In genomic region chr3:123739754-123740153, GRCh38 we compare ENCODE assay signal across 15 cellular contexts.
DNase-seq lines count a peak whose midpoint lies in the region; ATAC-seq and TF ChIP-seq lines count a peak whose summit lies in the region.
"Had no signal": no experiment of that assay in that cellular context is flagged by ENCODE, and none has a peak within 500 bp of the region (broad histone marks: within the 10 kb centered on the region; RNA-seq: fewer than 3 reads in every experiment).

No MANE protein-coding gene starts in this region.

- H3K9me3 ChIP-seq in Panc1 (ENCODE audit: control insufficient read depth, insufficient read depth, low read depth, low read length) = no peaks in the 10 kb centered on the region
- H3K9me3 ChIP-seq in lung (ENCODE audit: control insufficient read depth in 2 of 2, insufficient read depth in 1 of 2, low read length in 1 of 2) = no peaks in the 10 kb centered on the region
- H3K9me3 ChIP-seq: BLaER1 treated with 17β-estradiol and CSF1 and Interleukin-3, amounts not matched to agents 10 nM and 100 nM; body of pancreas; ovary; uterus had no signal

- TF ChIP-seq CTCF in BJ (IDR thresholded peaks at IDR 0.05; ENCODE audit: insufficient read depth, low read depth, low read length) = no peak
- TF ChIP-seq CTCF in Panc1 (IDR thresholded peaks at IDR 0.05) = no peak
- no peak for TF ChIP-seq CTCF in lung (IDR thresholded peaks at IDR 0.05; ENCODE audit: control extremely low read depth, extremely low read depth)

- intact Hi-C loops in Panc1 (cut with micrococcal nuclease; ENCODE audit: unreplicated experiment) = no loop called here

- POLR2A ChIA-PET in BJ (lab: Charles Lee) = no interaction called here
- POLR2A ChIA-PET in Panc1 (lab: Charles Lee) = no interaction called here

- no TSS peak for BruUV-seq in Panc1 (replicated peaks; lab: Mats Ljungman, UMichigan)

- CTCF ChIA-PET in BJ (lab: Yijun Ruan, JAX) (interaction anchor here (1.1 kb wide), 2 partner anchors 12 to 16 kb away, joined by 3 to 7 read pairs; no protein-coding TSS in a partner anchor), Panc1 (lab: Charles Lee) (interaction anchor here (1.2 kb wide), 1 partner anchor 16 kb away, joined by 14 read pairs; no protein-coding TSS in a partner anchor)

- 83 to 86% methylated on average over 2 of the region's 2 CpGs for WGBS in lung, 2 donors

- ATAC-seq in Panc1 = peak; percentile 44
- peak; percentile 30 for ATAC-seq in lung (ENCODE audit: insufficient read depth, low FRiP score)
- ATAC-seq in GM21619 (IDR thresholded peaks at IDR 0.05; ENCODE audit: unreplicated experiment) = no peak
- ATAC-seq: activated CD4-positive, alpha-beta T cell treated with anti-CD3 and anti-CD28 coated beads for 36 hours; activated T-cell treated with anti-CD3 and anti-CD28 coated beads, Interleukin-2, amount 50 U/mL, for 4 hours; body of pancreas had no signal

- no peaks in the 10 kb centered on the region for H3K27me3 ChIP-seq in BJ (ENCODE audit: control insufficient read depth, insufficient read depth, low read length)
- no peaks in the 10 kb centered on the region for H3K27me3 ChIP-seq in Panc1 (ENCODE audit: control insufficient read depth, insufficient read depth, low read length)
- no peaks in the 10 kb centered on the region for H3K27me3 ChIP-seq in lung (ENCODE audit: control insufficient read depth, insufficient read depth)
- H3K27me3 ChIP-seq: BLaER1 treated with 17β-estradiol and CSF1 and Interleukin-3, amounts not matched to agents 10 nM and 100 nM; body of pancreas; ovary; uterus had no signal

- H3K4me3 ChIP-seq in BJ (ENCODE audit: low read depth, low read length) (no peak overlapping the region), Panc1 (ENCODE audit: low read depth in 2 of 2, low read length in 2 of 2) (no peak overlapping the region), lung (no peak overlapping the region)
- H3K4me3 ChIP-seq: BLaER1 treated with 17β-estradiol and CSF1 and Interleukin-3, amounts not matched to agents 10 nM and 100 nM; body of pancreas; ovary; uterus had no signal

- in situ Hi-C loops in Panc1 (cut with HindIII; ENCODE audit: low pct_unique_long_range_greater_than_20kb, low sequenced_read_pairs) = no loop called here

- H3K4me1 ChIP-seq in Panc1 (ENCODE audit: control insufficient read depth, insufficient read depth, low read length) = no peaks in the 10 kb centered on the region
- peaks cover 0 to 5% of the 10 kb centered on the region in 2 donors for H3K4me1 ChIP-seq in lung (ENCODE audit: control insufficient read depth in 2 of 2, insufficient read depth in 2 of 2, low read length in 2 of 2)
- H3K4me1 ChIP-seq: body of pancreas had no signal

- DNase-seq in BJ (ENCODE audit: low read depth) (peak; percentile 45), Panc1 (ENCODE audit: low read depth, low spot score) (no peak), dedifferentiated amniotic fluid mesenchymal stem cell (ENCODE audit: extremely low spot score) (peak; percentile 36), lung (ENCODE audit: low spot score) (no peak), NK-92 (lab: John Stamatoyannopoulos, UW; ENCODE audit: unreplicated experiment) (no peak)
- no peak for DNase-seq in stimulated activated CD4-positive, alpha-beta T cell treated with anti-CD3 and anti-CD28 coated beads, Interleukin-2, amount 100 ng/mL, for 48 hours
- no peak for DNase-seq in activated effector memory CD4-positive, alpha-beta T cell treated with anti-CD3 and anti-CD28 coated beads, Interleukin-2, amount 50 U/mL, for 16 hours
- DNase-seq: activated CD4-positive, alpha-beta T cell treated with anti-CD3 and anti-CD28 coated beads for 36 hours; activated T-cell treated with anti-CD3 and anti-CD28 coated beads, Interleukin-2, amount 50 U/mL, for 4 hours; body of pancreas; ovary; stimulated activated CD8-positive, alpha-beta memory T cell treated with anti-CD3 and anti-CD28 coated beads, Interleukin-4, amount 100 ng/mL, for 48 hours; uterus had no signal

- peaks cover 32% of the 10 kb centered on the region for H3K36me3 ChIP-seq in BJ (ENCODE audit: control insufficient read depth, insufficient read depth, low read length)
- H3K36me3 ChIP-seq in Panc1 (ENCODE audit: control insufficient read depth, insufficient read depth, low read length) = no peaks in the 10 kb centered on the region
- no peaks in the 10 kb centered on the region for H3K36me3 ChIP-seq in lung (ENCODE audit: control insufficient read depth in 2 of 2, insufficient read depth in 2 of 2, low read length in 2 of 2)
- H3K36me3 ChIP-seq: ovary, uterus had no signal

- H3K27ac ChIP-seq in Panc1 (ENCODE audit: low read length) (no peak overlapping the region), lung (ENCODE audit: low read depth in 1 of 2, low read length in 1 of 2) (no peak overlapping the region)
- H3K27ac ChIP-seq: BLaER1 treated with 17β-estradiol and CSF1 and Interleukin-3, amounts not matched to agents 10 nM and 100 nM; body of pancreas; ovary had no signal

Comparison
In these comparisons a context has a peak if more than half of its experiments do, and no peak if none do; other contexts are left out.
1. DNase-seq: peak in BJ (single experiment) and dedifferentiated amniotic fluid mesenchymal stem cell (single experiment); none in Panc1 (single experiment), lung (single experiment), NK-92 (single experiment), stimulated activated CD4-positive, alpha-beta T cell treated with anti-CD3 and anti-CD28 coated beads, Interleukin-2, amount 100 ng/mL, for 48 hours (0 of 2) and activated effector memory CD4-positive, alpha-beta T cell treated with anti-CD3 and anti-CD28 coated beads, Interleukin-2, amount 50 U/mL, for 16 hours (single experiment).